2 cellular contexts compared by ENCODE assay signal in genomic region chr2:69539549-69539908, GRCh38.
A peak's percentile ranks its signal among the peaks of the same experiment; 100 is the strongest.
TF ChIP-seq lines count a peak whose summit lies in the region.

No MANE protein-coding gene starts in this region.

TF ChIP-seq in HCT116, 20 proteins besides CTCF, POLR2A, EP300 and RAD21:
- TF ChIP-seq ZFX (IDR thresholded peaks at IDR 0.05) (no peak), TCF7L2 (IDR thresholded peaks at IDR 0.05; ENCODE audit: borderline replicate concordance, extremely low read depth, insufficient read depth, insufficient read length) (no peak)
TF ChIP-seq in HCT116: peak in this region for 0.

TF ChIP-seq in K562, 482 proteins besides CTCF, POLR2A, EP300 and RAD21:
- TF ChIP-seq ELK1 (CRISPR knock-in tag; IDR thresholded peaks at IDR 0.05) (no peak), NR2C2 (CRISPR knock-in tag; IDR thresholded peaks at IDR 0.05) (no peak), NR2C2 (tag; IDR thresholded peaks at IDR 0.05) (0 out of 2 replicates have a peak, but pooled peaks have one; percentile 1)
